Comparison of ENCODE assay signal across 18 cellular contexts in the genomic region with DNA sequence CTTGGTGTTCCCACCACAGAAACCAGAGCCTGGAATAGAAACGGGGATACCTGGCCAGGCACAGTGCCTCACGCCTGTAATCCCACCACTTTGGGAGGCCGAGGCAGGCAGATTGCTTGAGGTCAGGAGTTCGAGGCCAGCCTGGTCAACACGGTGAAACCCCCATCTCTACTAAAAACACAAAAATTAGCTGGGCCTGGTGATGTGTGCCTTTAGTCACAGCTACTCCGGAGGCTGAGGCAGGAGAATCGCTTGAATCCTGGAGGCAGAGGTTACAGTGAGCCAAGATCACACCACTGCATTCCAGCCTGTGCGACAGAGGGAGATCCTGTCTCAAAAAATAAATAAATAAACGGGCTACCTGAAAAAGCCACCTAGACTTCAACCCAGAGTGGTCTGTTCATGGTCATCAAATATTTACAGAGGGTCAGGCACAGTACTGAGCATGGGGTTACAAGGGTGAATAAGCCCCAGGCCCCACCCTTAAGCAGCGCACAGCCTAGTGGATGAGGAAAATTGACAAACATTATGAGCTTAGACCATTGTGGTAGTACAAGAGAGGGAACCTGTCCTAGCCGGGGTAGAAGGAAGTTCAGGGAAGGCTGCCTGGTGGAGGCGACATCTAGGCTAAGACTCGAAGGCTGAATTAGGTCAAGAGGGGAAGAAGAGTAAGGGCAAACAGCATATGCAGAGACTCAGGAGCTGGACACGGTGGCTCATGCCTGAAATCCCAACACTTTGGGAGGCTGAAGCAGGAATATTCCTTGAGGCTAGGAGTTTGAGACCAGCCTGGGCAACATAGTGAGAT. TPM values are rescaled to one million over a fixed set of nuclear protein-coding genes. Genes with fewer than 3 reads are reported as not detected.
DNase-seq lines count a peak whose midpoint lies in the region; ATAC-seq, FAIRE-seq and TF ChIP-seq lines count a peak whose summit lies in the region.
"Had no signal": no experiment of that assay in that cellular context is flagged by ENCODE, and none has a peak within 500 bp of the region (broad histone marks: within the 10 kb centered on the region; RNA-seq: fewer than 3 reads in every experiment).

No MANE protein-coding gene starts in this region.

- H3K9me3 Mint-ChIP-seq in CD4-positive, CD25-positive, alpha-beta regulatory T cell: no peaks in the 10 kb centered on the region
- H3K9me3 Mint-ChIP-seq in nephron: no peaks in the 10 kb centered on the region
- H3K9me3 Mint-ChIP-seq in stimulated activated naive B cell treated with anti-CD40 and anti-IgM and Interleukin-4, amounts not matched to agents 10 μg/mL and 1 μg/mL and 100 μg/mL, for 72 hours: no peaks in the 10 kb centered on the region

- no peak overlapping the region for H4K91ac ChIP-seq in IMR-90 (ENCODE audit: insufficient read depth, low read depth, low read length)

- in situ Hi-C loops in IMR-90 (cut with MboI; ENCODE audit: low sequenced_read_pairs): no loop called here

- no peak overlapping the region for H3K56ac ChIP-seq in IMR-90 (ENCODE audit: extremely low read depth, insufficient read depth, low read length)

- H2BK15ac ChIP-seq in IMR-90 (ENCODE audit: low read depth, low read length): no peak overlapping the region

- no peak overlapping the region for H2BK5ac ChIP-seq in IMR-90 (ENCODE audit: low read depth, low read length, poor library complexity, severe bottlenecking)

- TF ChIP-seq CTCF in IMR-90 (conservative IDR thresholded peaks at IDR 0.05; ENCODE audit: low read depth, low read length) (no peak), hepatocyte (IDR thresholded peaks at IDR 0.05; ENCODE audit: poor library complexity) (no peak), nephron (IDR thresholded peaks at IDR 0.05; ENCODE audit: unreplicated experiment in 3 of 3) (no peak), ascending aorta (IDR thresholded peaks at IDR 0.05) (no peak), kidney (IDR thresholded peaks at IDR 0.05; ENCODE audit: borderline replicate concordance, extremely low read depth, insufficient read depth) (no peak)

- H3K36me3 ChIP-seq in CD4-positive, CD25-positive, alpha-beta regulatory T cell (ENCODE audit: control insufficient read depth, insufficient read depth, low read length): no peaks in the 10 kb centered on the region
- H3K36me3 ChIP-seq in IMR-90 (ENCODE audit: control insufficient read depth, insufficient read depth, low read length) (no peaks in the 10 kb centered on the region), hepatocyte (replicated peaks; ENCODE audit: insufficient read depth, low read depth) (no peaks in the 10 kb centered on the region), ascending aorta (no peaks in the 10 kb centered on the region), kidney (ENCODE audit: control insufficient read depth in 1 of 2, insufficient read depth in 2 of 2, low read length in 2 of 2) (no peaks in the 10 kb centered on the region)

- no peak for TF ChIP-seq POLR2A in IMR-90 (IDR thresholded peaks at IDR 0.05; ENCODE audit: low read depth, low read length)

- H3K9me3 ChIP-seq in CD4-positive, CD25-positive, alpha-beta regulatory T cell (ENCODE audit: control insufficient read depth in 2 of 2, low read length in 2 of 2): no peaks in the 10 kb centered on the region
- H3K9me3 ChIP-seq in IMR-90 (ENCODE audit: control insufficient read depth, insufficient read depth, low read length) (no peaks in the 10 kb centered on the region), hepatocyte (ENCODE audit: low read depth) (no peaks in the 10 kb centered on the region), ascending aorta (no peaks in the 10 kb centered on the region), kidney (ENCODE audit: control insufficient read depth in 1 of 2, low read length in 2 of 2) (no peaks in the 10 kb centered on the region)

- DNase-seq in CD4-positive, CD25-positive, alpha-beta regulatory T cell: no peak
- DNase-seq in IMR-90 (no peak), hepatocyte (ENCODE audit: low spot score) (no peak), HPDE6-E6E7 (ENCODE audit: extremely low spot score) (no peak), ascending aorta (ENCODE audit: low spot score in 2 of 2) (no peak), kidney (no peak)
- no peak for DNase-seq in stimulated activated naive B cell treated with anti-CD40 and anti-IgM and Interleukin-4, amounts not matched to agents 10 μg/mL and 1 μg/mL and 100 μg/mL, for 72 hours
- DNase-seq: C1 segment of cervical spinal cord, DMS153, H7, KBM-7, NCI-H1417 treated with DMSO at 0.1 percent for 48 hours, NCI-H1930, NCI-H446, NCI-H69, OCI-M1 had no signal

- H3K23ac ChIP-seq in IMR-90 (ENCODE audit: low read depth, low read length): no peak overlapping the region

- no peaks in the 10 kb centered on the region; the same call in 1 of the 2 replicates for H3K9me1 ChIP-seq in IMR-90 (ENCODE audit: insufficient read depth, low read length)

- no peaks in the 10 kb centered on the region for H3K36me3 Mint-ChIP-seq in CD4-positive, CD25-positive, alpha-beta regulatory T cell
- no peaks in the 10 kb centered on the region for H3K36me3 Mint-ChIP-seq in nephron (ENCODE audit: low read depth)
- H3K36me3 Mint-ChIP-seq in stimulated activated naive B cell treated with anti-CD40 and anti-IgM and Interleukin-4, amounts not matched to agents 10 μg/mL and 1 μg/mL and 100 μg/mL, for 72 hours: no peaks in the 10 kb centered on the region

- H2AK5ac ChIP-seq in IMR-90 (ENCODE audit: low read depth, low read length): 0 out of 2 replicates have a peak overlapping the region, but pooled peaks have one; percentile 29

- CTCF ChIA-PET in IMR-90 (lab: Yijun Ruan, JAX): interaction anchor here (1.0 kb wide), 1 partner anchor 10 kb away, joined by 4 read pairs; no protein-coding TSS in a partner anchor

- no peak overlapping the region for H2BK120ac ChIP-seq in IMR-90 (ENCODE audit: low read depth, low read length)

- H3K27ac Mint-ChIP-seq in CD4-positive, CD25-positive, alpha-beta regulatory T cell: peak overlapping the region in 2 of 3 donors; percentile 53 to 86
- H3K27ac Mint-ChIP-seq in nephron: peak overlapping the region in 2 of 3 experiments; percentile 26 to 41
- no peak overlapping the region for H3K27ac Mint-ChIP-seq in stimulated activated naive B cell treated with anti-CD40 and anti-IgM and Interleukin-4, amounts not matched to agents 10 μg/mL and 1 μg/mL and 100 μg/mL, for 72 hours

- peaks cover 9 to 22% of the 10 kb centered on the region in 2 experiments for H3K79me1 ChIP-seq in IMR-90 (ENCODE audit: low read depth in 1 of 2, low read length in 2 of 2)

- H3K4me1 ChIP-seq in CD4-positive, CD25-positive, alpha-beta regulatory T cell (ENCODE audit: control insufficient read depth, insufficient read depth, low read length, poor library complexity, severe bottlenecking): no peaks in the 10 kb centered on the region
- H3K4me1 ChIP-seq in IMR-90 (ENCODE audit: control insufficient read depth, insufficient read depth, low read length) (peaks cover 6% of the 10 kb centered on the region; the same call in 1 of the 2 replicates), hepatocyte (ENCODE audit: insufficient read depth) (peaks cover 18% of the 10 kb centered on the region), ascending aorta (peaks cover 7 to 8% of the 10 kb centered on the region in 2 donors), kidney (ENCODE audit: control insufficient read depth in 1 of 2, insufficient read depth in 1 of 2, low read depth in 1 of 2, low read length in 2 of 2) (peaks cover 5 to 6% of the 10 kb centered on the region in 2 donors)

- H4K20me1 ChIP-seq in IMR-90 (ENCODE audit: insufficient read depth, low read length) (peaks cover 4% of the 10 kb centered on the region), hepatocyte (ENCODE audit: insufficient read depth, poor library complexity, severe bottlenecking) (no peaks in the 10 kb centered on the region)

- no peak for TF ChIP-seq RAD21 in IMR-90 (IDR thresholded peaks at IDR 0.05; ENCODE audit: low read length)

- POLR2A ChIA-PET in IMR-90 (lab: Charles Lee; ENCODE audit: unreplicated experiment): no interaction called here

- no peak overlapping the region for H3K4me3 ChIP-seq in CD4-positive, CD25-positive, alpha-beta regulatory T cell (ENCODE audit: low read depth, low read length)
- H3K4me3 ChIP-seq in IMR-90 (ENCODE audit: insufficient read depth, low read depth, low read length): no peak overlapping the region
- no peak overlapping the region for H3K4me3 ChIP-seq in hepatocyte
- no peak overlapping the region for H3K4me3 ChIP-seq in ascending aorta
- no peak overlapping the region for H3K4me3 ChIP-seq in kidney (ENCODE audit: low read length in 2 of 2)
- H3K4me3 ChIP-seq: SK-N-MC had no signal

- no peak overlapping the region for H4K8ac ChIP-seq in IMR-90 (ENCODE audit: low read depth in 2 of 2, low read length in 2 of 2)

- peaks cover under 1% of the 10 kb centered on the region for H3K79me2 ChIP-seq in hepatocyte

- H3K4me2 ChIP-seq in IMR-90 (ENCODE audit: low read depth, low read length) (no peak overlapping the region), hepatocyte (no peak overlapping the region)

- intact Hi-C loops in IMR-90 (cut with micrococcal nuclease): no loop called here
- intact Hi-C loops in ascending aorta (cut with DNase I): no loop called here
- intact Hi-C loops in kidney (cut with DNase I): no loop called here

- H3K4me1 Mint-ChIP-seq in CD4-positive, CD25-positive, alpha-beta regulatory T cell: no peaks in the 10 kb centered on the region
- H3K4me1 Mint-ChIP-seq in nephron: peaks cover 22% of the 10 kb centered on the region
- H3K4me1 Mint-ChIP-seq in stimulated activated naive B cell treated with anti-CD40 and anti-IgM and Interleukin-4, amounts not matched to agents 10 μg/mL and 1 μg/mL and 100 μg/mL, for 72 hours: peaks cover 0 to 2% of the 10 kb centered on the region in 2 donors

- no peak overlapping the region for H3K14ac ChIP-seq in IMR-90 (replicated peaks; ENCODE audit: low read depth, low read length)

- no peaks in the 10 kb centered on the region for H3K27me3 ChIP-seq in CD4-positive, CD25-positive, alpha-beta regulatory T cell (ENCODE audit: control insufficient read depth, insufficient read depth, low read length)
- H3K27me3 ChIP-seq in IMR-90 (ENCODE audit: control insufficient read depth, insufficient read depth, low read length) (no peaks in the 10 kb centered on the region), hepatocyte (no peaks in the 10 kb centered on the region), ascending aorta (no peaks in the 10 kb centered on the region)

- no peak overlapping the region for H3K18ac ChIP-seq in IMR-90 (ENCODE audit: low read depth, low read length)

- H3K27me3 Mint-ChIP-seq in CD4-positive, CD25-positive, alpha-beta regulatory T cell: peaks cover 9% of the 10 kb centered on the region
- no peaks in the 10 kb centered on the region for H3K27me3 Mint-ChIP-seq in nephron (ENCODE audit: low read depth)
- no peaks in the 10 kb centered on the region for H3K27me3 Mint-ChIP-seq in stimulated activated naive B cell treated with anti-CD40 and anti-IgM and Interleukin-4, amounts not matched to agents 10 μg/mL and 1 μg/mL and 100 μg/mL, for 72 hours

- no peak overlapping the region for H4K5ac ChIP-seq in IMR-90 (ENCODE audit: low read depth, low read length)

- no TSS peak for BruUV-seq in IMR-90 (replicated peaks; lab: Mats Ljungman, UMichigan)

- FAIRE-seq in kidney (lab: Jason Lieb, UNC): no peak

- no peak overlapping the region for H3K4me3 Mint-ChIP-seq in CD4-positive, CD25-positive, alpha-beta regulatory T cell
- no peak overlapping the region for H3K4me3 Mint-ChIP-seq in nephron
- no peak overlapping the region for H3K4me3 Mint-ChIP-seq in stimulated activated naive B cell treated with anti-CD40 and anti-IgM and Interleukin-4, amounts not matched to agents 10 μg/mL and 1 μg/mL and 100 μg/mL, for 72 hours

- H2BK20ac ChIP-seq in IMR-90 (ENCODE audit: low read depth, low read length): no peak overlapping the region

- H2AK9ac ChIP-seq in IMR-90 (replicated peaks; ENCODE audit: low read depth, low read length, poor library complexity): no peak overlapping the region

- no peak for ATAC-seq in CD4-positive, CD25-positive, alpha-beta regulatory T cell (ENCODE audit: low read depth in 2 of 2)
- ATAC-seq in IMR-90 (ENCODE audit: low read depth): no peak
- no peak for ATAC-seq in stimulated activated naive B cell treated with anti-CD40 and anti-IgM and Interleukin-4, amounts not matched to agents 10 μg/mL and 1 μg/mL and 100 μg/mL, for 72 hours (replicated peaks)

- dilution Hi-C loops in IMR-90 (cut with HindIII; ENCODE audit: low sequenced_read_pairs, unreplicated experiment): no loop called here

- H3K9ac ChIP-seq in IMR-90 (ENCODE audit: low read depth, low read length): no peak overlapping the region
- no peak overlapping the region for H3K9ac ChIP-seq in kidney (ENCODE audit: low read length in 2 of 2)

- H2AFZ ChIP-seq in IMR-90 (replicated peaks; ENCODE audit: low read length, poor library complexity) (no peak overlapping the region), hepatocyte (no peak overlapping the region)

- H3K9me2 ChIP-seq in hepatocyte (replicated peaks; ENCODE audit: insufficient read depth): no peaks in the 10 kb centered on the region

- WGBS in IMR-90 (ENCODE audit: extremely low coverage in 2 of 2, insufficient read length in 1 of 2), 2 experiments: 91% methylated on average over 10 of the region's 14 CpGs; no CpG with 5 or more reads in 1 of the 2 experiments
- WGBS in hepatocyte (ENCODE audit: low lambda C conversion rate, missing lambda C conversion rate): 73% methylated on average over 14 of the region's 14 CpGs

- H3K27ac ChIP-seq in CD4-positive, CD25-positive, alpha-beta regulatory T cell (ENCODE audit: insufficient read depth, low read length, poor library complexity, severe bottlenecking): no peak overlapping the region
- no peak overlapping the region for H3K27ac ChIP-seq in IMR-90 (ENCODE audit: insufficient read depth, low read length)
- H3K27ac ChIP-seq in hepatocyte: peak overlapping the region; percentile 84
- no peak overlapping the region for H3K27ac ChIP-seq in ascending aorta
- H3K27ac ChIP-seq in kidney (ENCODE audit: low read depth in 2 of 2, low read length in 2 of 2): no peak overlapping the region
- H3K27ac ChIP-seq: SK-N-MC had no signal

- H3K4ac ChIP-seq in IMR-90 (ENCODE audit: low read depth, low read length): no peak overlapping the region

RNA-seq across cellular contexts. Expression of gene PCIF1, which starts 7.2 kb away (rescaled TPM):
- 95.3 TPM for total RNA-seq in CD4-positive, CD25-positive, alpha-beta regulatory T cell
- polyA plus RNA-seq in CD4-positive, CD25-positive, alpha-beta regulatory T cell: 10 to 100 TPM; 82.0 to 93.6 (median 91.8) TPM
- total RNA-seq in IMR-90 (2012; rRNA removed): 5.4 and 6.1 TPM in 2 replicates
- 17.8 and 18.3 TPM in 2 replicates for polyA plus RNA-seq in IMR-90 (2012; rRNA removed)
- 16.0 and 23.4 TPM in 2 replicates for polyA plus RNA-seq in IMR-90 (2012; cell fraction: cytosol; rRNA removed)
- polyA plus RNA-seq in IMR-90 (2012; cell fraction: nucleus; rRNA removed; ENCODE audit: low replicate concordance): 23.7 and 43.7 TPM in 2 replicates
- total RNA-seq in hepatocyte: 9.7 and 11.8 TPM in 2 replicates
- polyA plus RNA-seq in hepatocyte: 26.0 and 32.4 TPM in 2 replicates
- 45.7 TPM for total RNA-seq in ascending aorta
- 43.1 TPM for total RNA-seq in kidney
- polyA plus RNA-seq in kidney (ENCODE audit: insufficient read depth, low read depth, low replicate concordance): 27.4 TPM

RNA-seq across cellular contexts. Expression of gene PLTP, which starts 15.3 kb away (rescaled TPM):
- total RNA-seq in CD4-positive, CD25-positive, alpha-beta regulatory T cell: 0.67 TPM
- polyA plus RNA-seq in CD4-positive, CD25-positive, alpha-beta regulatory T cell: 1 to 10 TPM in 3 of 4 donors, not detected in 1; 2.0 to 4.6 (median 2.3) TPM
- 5.0 and 5.4 TPM in 2 replicates for total RNA-seq in IMR-90 (2012; rRNA removed)
- 53.5 and 55.8 TPM in 2 replicates for polyA plus RNA-seq in IMR-90 (2012; rRNA removed)
- 68.7 and 135 TPM in 2 replicates for polyA plus RNA-seq in IMR-90 (2012; cell fraction: cytosol; rRNA removed)
- 46.1 and 62.0 TPM in 2 replicates for polyA plus RNA-seq in IMR-90 (2012; cell fraction: nucleus; rRNA removed; ENCODE audit: low replicate concordance)
- 144 and 176 TPM in 2 replicates for total RNA-seq in hepatocyte
- polyA plus RNA-seq in hepatocyte: 623 and 823 TPM in 2 replicates
- 909 TPM for total RNA-seq in ascending aorta
- 345 TPM for total RNA-seq in kidney
- 790 TPM for polyA plus RNA-seq in kidney (ENCODE audit: insufficient read depth, low read depth, low replicate concordance)

RNA-seq across cellular contexts. Expression of gene CTSA, which starts 36.1 kb away (rescaled TPM):
- 104 TPM for total RNA-seq in CD4-positive, CD25-positive, alpha-beta regulatory T cell
- 100 to 1,000 TPM; 148 to 190 (median 168) TPM for polyA plus RNA-seq in CD4-positive, CD25-positive, alpha-beta regulatory T cell
- total RNA-seq in IMR-90 (2012; rRNA removed) (19.0 and 30.3 TPM in 2 replicates), hepatocyte (401 and 425 TPM in 2 replicates), ascending aorta (82.0 TPM), kidney (180 TPM)
- polyA plus RNA-seq in IMR-90 (2012; rRNA removed) (290 and 312 TPM in 2 replicates), hepatocyte (716 and 724 TPM in 2 replicates), kidney (ENCODE audit: insufficient read depth, low read depth, low replicate concordance) (408 TPM)
- polyA plus RNA-seq in IMR-90 (2012; cell fraction: cytosol; rRNA removed): 132 and 313 TPM in 2 replicates
- polyA plus RNA-seq in IMR-90 (2012; cell fraction: nucleus; rRNA removed; ENCODE audit: low replicate concordance): 979 and 1,055 TPM in 2 replicates

RNA-seq across cellular contexts. Expression of gene NEURL2, which starts 36.3 kb away (rescaled TPM):
- 0.76 TPM for total RNA-seq in CD4-positive, CD25-positive, alpha-beta regulatory T cell
- polyA plus RNA-seq in CD4-positive, CD25-positive, alpha-beta regulatory T cell: 1 to 10 TPM; 1.4 to 3.0 (median 2.5) TPM
- total RNA-seq in IMR-90 (2012; rRNA removed): 0.56 and 1.1 TPM in 2 replicates
- polyA plus RNA-seq in IMR-90 (2012; rRNA removed): 2.0 and 2.5 TPM in 2 replicates
- polyA plus RNA-seq in IMR-90 (2012; cell fraction: cytosol; rRNA removed): 1.2 and 3.0 TPM in 2 replicates
- polyA plus RNA-seq in IMR-90 (2012; cell fraction: nucleus; rRNA removed; ENCODE audit: low replicate concordance): 9.3 and 17.2 TPM in 2 replicates
- total RNA-seq in hepatocyte: 11.1 and 12.8 TPM in 2 replicates
- 11.7 and 11.8 TPM in 2 replicates for polyA plus RNA-seq in hepatocyte
- total RNA-seq in ascending aorta: 4.0 TPM
- total RNA-seq in kidney: 27.5 TPM
- polyA plus RNA-seq in kidney (ENCODE audit: insufficient read depth, low read depth, low replicate concordance): 37.3 TPM

RNA-seq across cellular contexts. Expression of gene SPATA25, which starts 39.9 kb away (rescaled TPM):
- total RNA-seq in CD4-positive, CD25-positive, alpha-beta regulatory T cell: 0.54 TPM
- not detected for polyA plus RNA-seq in CD4-positive, CD25-positive, alpha-beta regulatory T cell
- total RNA-seq in IMR-90 (2012; rRNA removed) (0.18 TPM in 1 of 2 replicates, not detected in the other), hepatocyte (5.6 TPM in 1 of 2 replicates, not detected in the other), ascending aorta (32.8 TPM), kidney (6.7 TPM)
- polyA plus RNA-seq in IMR-90 (2012; rRNA removed) (0.36 and 1.0 TPM in 2 replicates), hepatocyte (0.41 and 1.4 TPM in 2 replicates), kidney (ENCODE audit: insufficient read depth, low read depth, low replicate concordance) (6.7 TPM)
- 0.19 and 0.57 TPM in 2 replicates for polyA plus RNA-seq in IMR-90 (2012; cell fraction: cytosol; rRNA removed)
- polyA plus RNA-seq in IMR-90 (2012; cell fraction: nucleus; rRNA removed; ENCODE audit: low replicate concordance): 2.2 and 4.8 TPM in 2 replicates

Comparison
In these comparisons a context has a peak if more than half of its experiments do, and no peak if none do; other contexts are left out.
1. RNA of gene PLTP, which starts 15.3 kb away (total RNA-seq): 909 TPM in ascending aorta (single experiment), 345 TPM in kidney (single experiment) and 144 to 176 TPM in hepatocyte; 5.0 to 5.4 TPM in IMR-90 and 0.67 TPM in CD4-positive, CD25-positive, alpha-beta regulatory T cell (single experiment); every median in the first group is over 10 times any median in the second.